1 cellular context compared by ENCODE assay signal in the genomic region with DNA sequence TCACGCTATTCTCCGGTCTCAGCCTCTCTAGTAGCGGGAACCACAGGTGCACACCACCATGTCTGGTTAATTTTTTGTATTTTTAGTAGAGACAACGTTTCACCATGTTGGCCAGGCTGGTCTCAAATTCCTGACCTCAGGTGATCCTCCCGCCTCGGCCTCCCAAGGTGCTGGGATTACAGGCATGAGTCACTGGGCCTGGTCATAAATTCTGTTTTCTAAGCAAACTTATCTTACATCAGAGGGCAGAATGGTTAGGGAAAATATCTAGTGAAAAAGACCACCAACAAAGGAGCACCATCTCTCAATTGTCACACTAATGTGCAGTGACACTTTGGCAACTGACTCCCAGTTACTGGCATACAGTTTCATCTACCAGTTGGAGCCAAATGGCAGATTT.
TF ChIP-seq lines count a peak whose summit lies in the region.

No MANE protein-coding gene starts in this region.

TF ChIP-seq in HepG2, 621 proteins besides CTCF, POLR2A, EP300 and RAD21:
- TF ChIP-seq, protein P1, sequence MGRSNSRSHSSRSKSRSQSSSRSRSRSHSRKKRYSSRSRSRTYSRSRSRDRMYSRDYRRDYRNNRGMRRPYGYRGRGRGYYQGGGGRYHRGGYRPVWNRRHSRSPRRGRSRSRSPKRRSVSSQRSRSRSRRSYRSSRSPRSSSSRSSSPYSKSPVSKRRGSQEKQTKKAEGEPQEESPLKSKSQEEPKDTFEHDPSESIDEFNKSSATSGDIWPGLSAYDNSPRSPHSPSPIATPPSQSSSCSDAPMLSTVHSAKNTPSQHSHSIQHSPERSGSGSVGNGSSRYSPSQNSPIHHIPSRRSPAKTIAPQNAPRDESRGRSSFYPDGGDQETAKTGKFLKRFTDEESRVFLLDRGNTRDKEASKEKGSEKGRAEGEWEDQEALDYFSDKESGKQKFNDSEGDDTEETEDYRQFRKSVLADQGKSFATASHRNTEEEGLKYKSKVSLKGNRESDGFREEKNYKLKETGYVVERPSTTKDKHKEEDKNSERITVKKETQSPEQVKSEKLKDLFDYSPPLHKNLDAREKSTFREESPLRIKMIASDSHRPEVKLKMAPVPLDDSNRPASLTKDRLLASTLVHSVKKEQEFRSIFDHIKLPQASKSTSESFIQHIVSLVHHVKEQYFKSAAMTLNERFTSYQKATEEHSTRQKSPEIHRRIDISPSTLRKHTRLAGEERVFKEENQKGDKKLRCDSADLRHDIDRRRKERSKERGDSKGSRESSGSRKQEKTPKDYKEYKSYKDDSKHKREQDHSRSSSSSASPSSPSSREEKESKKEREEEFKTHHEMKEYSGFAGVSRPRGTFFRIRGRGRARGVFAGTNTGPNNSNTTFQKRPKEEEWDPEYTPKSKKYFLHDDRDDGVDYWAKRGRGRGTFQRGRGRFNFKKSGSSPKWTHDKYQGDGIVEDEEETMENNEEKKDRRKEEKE (IDR thresholded peaks at IDR 0.05), result no peak
- no peak for TF ChIP-seq ATF7 (IDR thresholded peaks at IDR 0.05)
- TF ChIP-seq ATF7 (CRISPR knock-in tag; IDR thresholded peaks at IDR 0.05), result no peak
- TF ChIP-seq ZNF441 (CRISPR knock-in tag; IDR thresholded peaks at IDR 0.05; ENCODE audit: borderline replicate concordance), result no peak
- TF ChIP-seq STAG1 (CRISPR knock-in tag; IDR thresholded peaks at IDR 0.05), result no peak
- no peak for TF ChIP-seq SYNCRIP (IDR thresholded peaks at IDR 0.05; ENCODE audit: insufficient read depth, low read depth, low read length)
- TF ChIP-seq FOSL2 (CRISPR knock-in tag; IDR thresholded peaks at IDR 0.05), result no peak
- TF ChIP-seq, protein P2, sequence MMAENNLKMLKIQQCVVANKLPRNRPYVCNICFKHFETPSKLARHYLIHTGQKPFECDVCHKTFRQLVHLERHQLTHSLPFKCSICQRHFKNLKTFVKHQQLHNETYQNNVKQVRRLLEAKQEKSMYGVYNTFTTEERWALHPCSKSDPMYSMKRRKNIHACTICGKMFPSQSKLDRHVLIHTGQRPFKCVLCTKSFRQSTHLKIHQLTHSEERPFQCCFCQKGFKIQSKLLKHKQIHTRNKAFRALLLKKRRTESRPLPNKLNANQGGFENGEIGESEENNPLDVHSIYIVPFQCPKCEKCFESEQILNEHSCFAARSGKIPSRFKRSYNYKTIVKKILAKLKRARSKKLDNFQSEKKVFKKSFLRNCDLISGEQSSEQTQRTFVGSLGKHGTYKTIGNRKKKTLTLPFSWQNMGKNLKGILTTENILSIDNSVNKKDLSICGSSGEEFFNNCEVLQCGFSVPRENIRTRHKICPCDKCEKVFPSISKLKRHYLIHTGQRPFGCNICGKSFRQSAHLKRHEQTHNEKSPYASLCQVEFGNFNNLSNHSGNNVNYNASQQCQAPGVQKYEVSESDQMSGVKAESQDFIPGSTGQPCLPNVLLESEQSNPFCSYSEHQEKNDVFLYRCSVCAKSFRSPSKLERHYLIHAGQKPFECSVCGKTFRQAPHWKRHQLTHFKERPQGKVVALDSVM (CRISPR knock-in tag; IDR thresholded peaks at IDR 0.05), result 0 out of 2 replicates have a peak, but pooled peaks have one; percentile 13
